In genomic region chr16:90020260-90020837, GRCh38 we compare ENCODE assay signal across 10 cellular contexts. TPM values are rescaled to one million over a fixed set of nuclear protein-coding genes. Genes with fewer than 3 reads are reported as not detected.
DNase-seq lines count a peak whose midpoint lies in the region; ATAC-seq and TF ChIP-seq lines count a peak whose summit lies in the region.
"Had no signal": no experiment of that assay in that cellular context is flagged by ENCODE, and none has a peak within 500 bp of the region (broad histone marks: within the 10 kb centered on the region; RNA-seq: fewer than 3 reads in every experiment).

No MANE protein-coding gene starts in this region.

- no peaks in the 10 kb centered on the region for H3K9me2 ChIP-seq in GM23248 (ENCODE audit: insufficient read depth)

- H3K4me1 Mint-ChIP-seq in activated naive CD8-positive, alpha-beta T cell treated with anti-CD3 and anti-CD28 coated beads, Interleukin-2, amount 50 U/mL, for 24 hours = peaks cover 20% of the 10 kb centered on the region

- no peaks in the 10 kb centered on the region for H3K27me3 ChIP-seq in GM23248 (replicated peaks; ENCODE audit: insufficient read depth)
- H3K27me3 ChIP-seq in layer of hippocampus (ENCODE audit: control insufficient read depth, insufficient read depth, low read length) = no peaks in the 10 kb centered on the region

- peaks cover 16% of the 10 kb centered on the region for H3F3A ChIP-seq in GM23248 (ENCODE audit: insufficient read depth)

- no peaks in the 10 kb centered on the region for H3K9me3 ChIP-seq in GM23248 (ENCODE audit: low read depth)

- H3K79me2 ChIP-seq in GM23248 (ENCODE audit: insufficient read depth) = peaks cover 20% of the 10 kb centered on the region

- peak overlapping the region; percentile 90 for H3K4me2 ChIP-seq in GM23248 (ENCODE audit: unreplicated experiment)

- no peak overlapping the region for H3K9ac ChIP-seq in GM23248

- WGBS in GM23248 (ENCODE audit: low coverage in 1 of 2, low lambda C conversion rate in 2 of 2, missing lambda C conversion rate in 2 of 2), 2 experiments = 76 to 79% methylated on average over 9 of the region's 9 CpGs

- in situ Hi-C loops in GM23248 (cut with MboI) = no loop called here

- DNase-seq in GM23248 = no peak
- DNase-seq in activated naive CD8-positive, alpha-beta T cell treated with anti-CD3 and anti-CD28 coated beads, Interleukin-2, amount 50 U/mL, for 24 hours = no peak
- no peak for DNase-seq in NCI-H2196 treated with DMSO at 0.1 percent for 48 hours (lab: John Stamatoyannopoulos, UW; ENCODE audit: unreplicated experiment)
- DNase-seq in activated CD8-positive, alpha-beta memory T cell treated with anti-CD3 and anti-CD28 coated beads, Interleukin-2, amount 50 U/mL, for 4 hours = no peak
- DNase-seq: KG1 had no signal

- H2AFZ ChIP-seq in GM23248 = peak overlapping the region; percentile 84

- peaks cover 5% of the 10 kb centered on the region for H3K9me3 Mint-ChIP-seq in activated naive CD8-positive, alpha-beta T cell treated with anti-CD3 and anti-CD28 coated beads, Interleukin-2, amount 50 U/mL, for 24 hours

- H3K27ac Mint-ChIP-seq in activated naive CD8-positive, alpha-beta T cell treated with anti-CD3 and anti-CD28 coated beads, Interleukin-2, amount 50 U/mL, for 24 hours = peak overlapping the region; percentile 61

- ATAC-seq in activated naive CD8-positive, alpha-beta T cell treated with anti-CD3 and anti-CD28 coated beads, Interleukin-2, amount 50 U/mL, for 24 hours = no peak
- no peak for ATAC-seq in HG02884 (IDR thresholded peaks at IDR 0.05; ENCODE audit: unreplicated experiment)
- ATAC-seq in GM21423 (IDR thresholded peaks at IDR 0.05; ENCODE audit: unreplicated experiment) = no peak

- peak overlapping the region; percentile 75 for H3K4me3 Mint-ChIP-seq in activated naive CD8-positive, alpha-beta T cell treated with anti-CD3 and anti-CD28 coated beads, Interleukin-2, amount 50 U/mL, for 24 hours

- H3K4me1 ChIP-seq in GM23248 (ENCODE audit: insufficient read depth) = peaks cover 18% of the 10 kb centered on the region

- H4K20me1 ChIP-seq in GM23248 (ENCODE audit: insufficient read depth) = no peaks in the 10 kb centered on the region

- peaks cover 16% of the 10 kb centered on the region for H3K27me3 Mint-ChIP-seq in activated naive CD8-positive, alpha-beta T cell treated with anti-CD3 and anti-CD28 coated beads, Interleukin-2, amount 50 U/mL, for 24 hours

- peaks cover 5% of the 10 kb centered on the region for H3K36me3 Mint-ChIP-seq in activated naive CD8-positive, alpha-beta T cell treated with anti-CD3 and anti-CD28 coated beads, Interleukin-2, amount 50 U/mL, for 24 hours (ENCODE audit: low read depth)

- H3K36me3 ChIP-seq in GM23248 (ENCODE audit: low read depth) = no peaks in the 10 kb centered on the region

- peak overlapping the region; percentile 73; the same call in 1 of the 2 replicates for H3K4me3 ChIP-seq in GM23248

- H3K27ac ChIP-seq in 22Rv1 (peak overlapping the region; percentile 97), GM23248 (peak overlapping the region; percentile 33), layer of hippocampus (ENCODE audit: low read depth, low read length) (peak overlapping the region; percentile 21)

- TF ChIP-seq CTCF in 22Rv1 (IDR thresholded peaks at IDR 0.05) = no peak

RNA-seq across cellular contexts. Expression of gene DBNDD1, which starts 1.1 kb away (rescaled TPM):
- 2.0 and 3.1 TPM in 2 replicates for total RNA-seq in GM23248 (2014; rRNA removed; shearing (Covaris generic))
- 1.4 and 1.6 TPM in 2 replicates for polyA plus RNA-seq in GM23248 (2016; fragmentation: Nextera tagmentation; extraction: Ambion mirVana)

RNA-seq across cellular contexts. Expression of gene PRDM7, which starts 56.8 kb away (rescaled TPM):
- not detected in 2 replicates for total RNA-seq in GM23248 (2014; rRNA removed; shearing (Covaris generic))
- not detected in 2 replicates for polyA plus RNA-seq in GM23248 (2016; fragmentation: Nextera tagmentation; extraction: Ambion mirVana)
- total RNA-seq: renal cortical epithelial cell had no signal

Comparison
In these comparisons a context has a peak if more than half of its experiments do, and no peak if none do; other contexts are left out.
1. H3K27ac ChIP-seq: peak in every context shown above with its lines; median percentile 97 in 22Rv1; 33 in GM23248; 21 in layer of hippocampus.